In the genomic region with DNA sequence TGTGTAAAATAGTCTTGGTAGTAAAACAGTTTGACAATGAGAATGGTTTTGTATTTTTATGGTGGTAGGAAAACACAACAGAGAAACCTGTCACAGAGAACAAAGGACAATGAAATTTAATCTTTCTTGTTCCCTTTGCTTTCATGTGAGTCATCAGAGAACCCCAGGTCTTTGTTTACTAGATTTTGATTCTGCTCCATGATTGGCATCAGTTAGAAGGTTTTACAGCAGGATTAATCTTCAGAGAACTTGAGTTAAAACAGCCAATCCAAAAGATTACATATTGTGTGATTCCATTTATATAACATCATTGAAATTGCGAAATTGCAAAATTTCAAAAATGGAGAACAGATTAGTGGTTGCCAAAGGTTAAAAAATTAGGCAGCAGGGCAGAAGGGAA, we compare ENCODE assay signal across 1 cellular context.
TF ChIP-seq lines count a peak whose summit lies in the region.

No MANE protein-coding gene starts in this region.

TF ChIP-seq in HepG2, 621 proteins besides CTCF, POLR2A, EP300 and RAD21:
- TF ChIP-seq SOX13 (IDR thresholded peaks at IDR 0.05) (no peak), SOX13 (CRISPR knock-in tag; conservative IDR thresholded peaks at IDR 0.05 in 1 of 2, IDR thresholded peaks at IDR 0.05 in 1 of 2) (peak in 1 of 2 experiments; percentile 75; a peak in 2 of 4 replicates), NFIC (IDR thresholded peaks at IDR 0.05; ENCODE audit: low read length) (no peak), SOX5 (CRISPR knock-in tag; IDR thresholded peaks at IDR 0.05; ENCODE audit: borderline replicate concordance) (peak; percentile 65; the same call in 1 of the 2 replicates), NFYB (CRISPR knock-in tag; IDR thresholded peaks at IDR 0.05) (no peak), AKAP8 (CRISPR knock-in tag; IDR thresholded peaks at IDR 0.05) (no peak), CEBPB (IDR thresholded peaks at IDR 0.05; ENCODE audit: borderline replicate concordance, low read depth, low read length) (peak; percentile 79)
TF ChIP-seq in HepG2: peak in this region for 3.
